9 cellular contexts compared by ENCODE assay signal in the genomic region with DNA sequence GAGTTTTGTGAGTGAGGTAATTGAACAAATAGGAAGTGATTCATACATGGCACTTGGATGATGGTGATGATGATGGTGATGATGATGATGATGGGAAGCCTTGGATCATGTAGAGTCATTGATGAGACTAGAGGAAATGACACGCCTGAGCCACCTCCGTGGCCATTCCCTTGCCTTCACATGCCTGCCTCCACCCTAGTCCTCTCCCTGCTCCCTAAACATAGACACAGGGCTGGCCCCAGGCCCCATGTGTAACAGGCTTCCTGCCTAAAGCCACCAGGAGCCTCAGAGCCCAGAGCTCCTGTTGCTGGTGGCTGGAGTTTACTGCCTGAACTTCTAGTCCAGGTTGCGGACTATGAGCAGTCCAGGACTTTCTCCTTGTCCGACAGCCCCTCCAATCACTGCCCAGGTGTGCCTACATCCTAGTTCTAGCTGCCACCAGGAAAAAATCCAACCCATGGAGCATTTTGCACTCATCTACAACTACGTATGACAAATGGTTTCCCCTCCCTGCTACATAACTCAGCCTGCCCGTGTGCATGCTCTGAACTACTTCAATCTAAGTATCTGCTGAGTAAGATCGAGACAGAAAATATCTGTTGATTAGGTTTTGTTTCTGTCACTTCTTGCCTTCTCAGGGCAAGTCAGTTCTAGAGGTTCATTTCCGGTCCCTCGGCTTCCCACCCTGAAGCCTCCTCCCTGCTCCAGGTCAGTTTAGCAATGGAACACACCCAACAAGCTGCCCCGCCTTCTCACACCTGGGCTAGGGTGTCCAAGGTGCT. TPM values are rescaled to one million over a fixed set of nuclear protein-coding genes. Genes with fewer than 3 reads are reported as not detected.
A peak's percentile ranks its signal among the peaks of the same experiment; 100 is the strongest.
DNase-seq lines count a peak whose midpoint lies in the region; ATAC-seq and TF ChIP-seq lines count a peak whose summit lies in the region.
"Had no signal": no experiment of that assay in that cellular context is flagged by ENCODE, and none has a peak within 500 bp of the region (broad histone marks: within the 10 kb centered on the region; RNA-seq: fewer than 3 reads in every experiment).

No MANE protein-coding gene starts in this region.

- H3K4me1 ChIP-seq in IMR-90 (ENCODE audit: control insufficient read depth, insufficient read depth, low read length) (no peaks in the 10 kb centered on the region), foreskin keratinocyte (peaks cover 9% of the 10 kb centered on the region)

- peaks cover 5% of the 10 kb centered on the region; the same call in 1 of the 2 replicates for H3K9me3 ChIP-seq in IMR-90 (ENCODE audit: control insufficient read depth, insufficient read depth, low read length)

- no peak overlapping the region for H2BK120ac ChIP-seq in IMR-90 (ENCODE audit: low read depth, low read length)

- peak overlapping the region in 3 of 6 donors; percentile 69 to 81 (median 79) for H3K27ac Mint-ChIP-seq in immature natural killer cell

- no peak overlapping the region for H2AK5ac ChIP-seq in IMR-90 (ENCODE audit: low read depth, low read length)

- H2AK9ac ChIP-seq in IMR-90 (replicated peaks; ENCODE audit: low read depth, low read length, poor library complexity): no peak overlapping the region

- H2BK20ac ChIP-seq in IMR-90 (ENCODE audit: low read depth, low read length): no peak overlapping the region

- DNase-seq in IMR-90: peak; percentile 32
- peak; percentile 64 to 76 for DNase-seq in foreskin keratinocyte
- no peak for DNase-seq in AG08395 (ENCODE audit: low spot score)
- no peak for DNase-seq in NCI-H2171 (lab: John Stamatoyannopoulos, UW)
- no peak for DNase-seq in kidney glomerular epithelial cell (lab: John Stamatoyannopoulos, UW)
- no peak for DNase-seq in immature natural killer cell

- H3K27me3 Mint-ChIP-seq in immature natural killer cell (ENCODE audit: low read depth in 3 of 3): peaks cover 0 to 5% (median 4%) of the 10 kb centered on the region in 3 donors

- no peak overlapping the region for H3K23ac ChIP-seq in IMR-90 (ENCODE audit: low read depth, low read length)

- H3K36me3 Mint-ChIP-seq in immature natural killer cell: no peaks in the 10 kb centered on the region

- peak overlapping the region in 2 of 5 donors; percentile 23 to 79 for H3K4me3 Mint-ChIP-seq in immature natural killer cell

- H3K9me1 ChIP-seq in IMR-90 (ENCODE audit: insufficient read depth, low read length): no peaks in the 10 kb centered on the region

- no peak for TF ChIP-seq RAD21 in IMR-90 (IDR thresholded peaks at IDR 0.05; ENCODE audit: low read length)

- ATAC-seq in GM18517 (IDR thresholded peaks at IDR 0.05; ENCODE audit: unreplicated experiment): peak; percentile 75
- ATAC-seq in GM21717 (IDR thresholded peaks at IDR 0.05; ENCODE audit: unreplicated experiment): peak; percentile 63
- no peak for ATAC-seq in IMR-90 (ENCODE audit: low read depth)
- peak; percentile 68 for ATAC-seq in foreskin keratinocyte

- H3K14ac ChIP-seq in IMR-90 (replicated peaks; ENCODE audit: low read depth, low read length): no peak overlapping the region

- no peak overlapping the region for H4K5ac ChIP-seq in IMR-90 (ENCODE audit: low read depth, low read length)

- TF ChIP-seq CTCF in IMR-90 (conservative IDR thresholded peaks at IDR 0.05; ENCODE audit: low read depth, low read length) (no peak), foreskin keratinocyte (conservative IDR thresholded peaks at IDR 0.05) (no peak)

- H3K4me1 Mint-ChIP-seq in immature natural killer cell: peaks cover 36 to 44% of the 10 kb centered on the region in 2 donors

- H2BK5ac ChIP-seq in IMR-90 (ENCODE audit: low read depth, low read length, poor library complexity, severe bottlenecking): no peak overlapping the region

- H4K8ac ChIP-seq in IMR-90 (ENCODE audit: low read depth in 2 of 2, low read length in 2 of 2): no peak overlapping the region

- H3K9ac ChIP-seq in IMR-90 (ENCODE audit: low read depth, low read length): no peak overlapping the region

- no peaks in the 10 kb centered on the region for H3K79me1 ChIP-seq in IMR-90 (ENCODE audit: low read depth in 1 of 2, low read length in 2 of 2)

- H3K4ac ChIP-seq in IMR-90 (ENCODE audit: low read depth, low read length): no peak overlapping the region

- dilution Hi-C loops in IMR-90 (cut with HindIII; ENCODE audit: low sequenced_read_pairs, unreplicated experiment): no loop called here

- no peak for TF ChIP-seq POLR2A in IMR-90 (IDR thresholded peaks at IDR 0.05; ENCODE audit: low read depth, low read length)

- H4K20me1 ChIP-seq in IMR-90 (ENCODE audit: insufficient read depth, low read length): no peaks in the 10 kb centered on the region

- BruUV-seq in IMR-90 (replicated peaks; lab: Mats Ljungman, UMichigan): no TSS peak

- H3K27ac ChIP-seq in IMR-90 (ENCODE audit: insufficient read depth, low read length) (no peak overlapping the region), foreskin keratinocyte (peak overlapping the region; percentile 85)

- in situ Hi-C loops in IMR-90 (cut with MboI; ENCODE audit: low sequenced_read_pairs): no loop called here

- H2BK15ac ChIP-seq in IMR-90 (ENCODE audit: low read depth, low read length): no peak overlapping the region

- CTCF ChIA-PET in IMR-90 (lab: Yijun Ruan, JAX): no interaction called here

- no peak overlapping the region for H3K18ac ChIP-seq in IMR-90 (ENCODE audit: low read depth, low read length)

- peak overlapping the region; percentile 40 for H2AFZ ChIP-seq in IMR-90 (replicated peaks; ENCODE audit: low read length, poor library complexity)

- POLR2A ChIA-PET in IMR-90 (lab: Charles Lee; ENCODE audit: unreplicated experiment): no interaction called here

- WGBS in IMR-90 (ENCODE audit: extremely low coverage in 2 of 2, insufficient read length in 1 of 2), 2 experiments: 93% methylated on average over 2 of the region's 10 CpGs; no CpG with 5 or more reads in 1 of the 2 experiments

- H3K27me3 ChIP-seq in IMR-90 (ENCODE audit: control insufficient read depth, insufficient read depth, low read length): peaks cover 25% of the 10 kb centered on the region
- no peaks in the 10 kb centered on the region for H3K27me3 ChIP-seq in foreskin keratinocyte

- no peaks in the 10 kb centered on the region for H3K36me3 ChIP-seq in IMR-90 (ENCODE audit: control insufficient read depth, insufficient read depth, low read length)

- H4K91ac ChIP-seq in IMR-90 (ENCODE audit: insufficient read depth, low read depth, low read length): no peak overlapping the region

- intact Hi-C loops in IMR-90 (cut with micrococcal nuclease): no loop called here

- no peak overlapping the region for H3K56ac ChIP-seq in IMR-90 (ENCODE audit: extremely low read depth, insufficient read depth, low read length)

- H3K4me3 ChIP-seq in IMR-90 (ENCODE audit: insufficient read depth, low read depth, low read length): no peak overlapping the region
- H3K4me3 ChIP-seq: lung had no signal

- H3K9me3 Mint-ChIP-seq in immature natural killer cell: no peaks in the 10 kb centered on the region

- H3K4me2 ChIP-seq in IMR-90 (ENCODE audit: low read depth, low read length): no peak overlapping the region

TF ChIP-seq in IMR-90, 13 proteins besides CTCF, POLR2A, EP300 and RAD21:
- TF ChIP-seq BHLHE40 (IDR thresholded peaks at IDR 0.05; ENCODE audit: low read depth, low read length): no peak
- no peak for TF ChIP-seq CEBPB (IDR thresholded peaks at IDR 0.05; ENCODE audit: low read depth, low read length)
- TF ChIP-seq MXI1 (IDR thresholded peaks at IDR 0.05; ENCODE audit: borderline replicate concordance, low read depth, low read length): no peak
- no peak for TF ChIP-seq MAFK (IDR thresholded peaks at IDR 0.05; ENCODE audit: low read depth, low read length)
- no peak for TF ChIP-seq RFX5 (IDR thresholded peaks at IDR 0.05; ENCODE audit: low read depth, low read length)
- TF ChIP-seq FOS (IDR thresholded peaks at IDR 0.05; ENCODE audit: low read depth, low read length): no peak
- no peak for TF ChIP-seq RCOR1 (IDR thresholded peaks at IDR 0.05; ENCODE audit: insufficient replicate concordance, low read length)
- TF ChIP-seq NFE2L2 (IDR thresholded peaks at IDR 0.05; ENCODE audit: low read depth, low read length): no peak

RNA-seq across cellular contexts. Expression of gene KDM7A, which starts 35.5 kb away (rescaled TPM):
- total RNA-seq in IMR-90 (2012; rRNA removed) (2.3 and 2.5 TPM in 2 replicates), foreskin keratinocyte (3.1 and 3.2 TPM in 2 replicates)
- polyA plus RNA-seq in IMR-90 (2012; rRNA removed) (1.4 and 1.5 TPM in 2 replicates), foreskin keratinocyte (0.58 and 0.62 TPM in 2 replicates), immature natural killer cell (1 to 10 TPM; 3.0 to 4.7 (median 4.5) TPM)
- 0.19 and 0.89 TPM in 2 replicates for polyA plus RNA-seq in IMR-90 (2012; cell fraction: cytosol; rRNA removed)
- 2.2 and 8.3 TPM in 2 replicates for polyA plus RNA-seq in IMR-90 (2012; cell fraction: nucleus; rRNA removed; ENCODE audit: low replicate concordance)

Comparison
In these comparisons a context has a peak if more than half of its experiments do, and no peak if none do; other contexts are left out.
1. DNase-seq: peak in IMR-90 (single experiment) and foreskin keratinocyte (2 of 2); none in AG08395 (single experiment), NCI-H2171 (single experiment), kidney glomerular epithelial cell (single experiment) and immature natural killer cell (0 of 3).